Comparison of ENCODE assay signal across 19 cellular contexts in genomic region chr2:68747413-68747812, GRCh38. TPM values are rescaled to one million over a fixed set of nuclear protein-coding genes. Genes with fewer than 3 reads are reported as not detected.
A peak's percentile ranks its signal among the peaks of the same experiment; 100 is the strongest.
DNase-seq lines count a peak whose midpoint lies in the region; ATAC-seq, FAIRE-seq and TF ChIP-seq lines count a peak whose summit lies in the region.
"Had no signal": no experiment of that assay in that cellular context is flagged by ENCODE, and none has a peak within 500 bp of the region (broad histone marks: within the 10 kb centered on the region; RNA-seq: fewer than 3 reads in every experiment).

No MANE protein-coding gene starts in this region.

- TF ChIP-seq CTCF in natural killer cell (IDR thresholded peaks at IDR 0.05) (no peak), endodermal cell (conservative IDR thresholded peaks at IDR 0.05) (no peak), pancreas (IDR thresholded peaks at IDR 0.05) (no peak)

- FAIRE-seq in pancreas (lab: Jason Lieb, UNC): no peak

- H3K4me3 Mint-ChIP-seq in natural killer cell treated with Interleukin-12 subunit alpha and Interleukin-12 subunit beta and Interleukin-15 and Interleukin-18, amount 100 ng/mL, for 72 hours: no peak overlapping the region
- H3K4me3 Mint-ChIP-seq in natural killer cell: no peak overlapping the region
- peak overlapping the region in 2 of 3 donors; percentile 2 to 18 for H3K4me3 Mint-ChIP-seq in T-cell
- H3K4me3 Mint-ChIP-seq in dendritic cell treated with granulocyte-macrophage colony-stimulating factor and Interleukin-4, amounts not matched to agents 40 ng/mL and 50 ng/mL, for 4 days: no peak overlapping the region
- peak overlapping the region; percentile 7 to 13 for H3K4me3 Mint-ChIP-seq in stimulated activated naive B cell treated with anti-CD40 and anti-IgM and Interleukin-4, amounts not matched to agents 10 μg/mL and 1 μg/mL and 100 μg/mL, for 72 hours
- H3K4me3 Mint-ChIP-seq in endodermal cell: no peak overlapping the region

- ATAC-seq in natural killer cell treated with Interleukin-12 subunit alpha and Interleukin-12 subunit beta and Interleukin-15 and Interleukin-18, amount 100 ng/mL, for 72 hours: no peak
- ATAC-seq in natural killer cell (no peak), T-cell (replicated peaks in 1 of 4) (no peak), pancreas (no peak)
- ATAC-seq in stimulated activated naive B cell treated with anti-CD40 and anti-IgM and Interleukin-4, amounts not matched to agents 10 μg/mL and 1 μg/mL and 100 μg/mL, for 72 hours (replicated peaks): no peak
- ATAC-seq: activated CD4-positive, CD25-positive, alpha-beta regulatory T cell treated with anti-CD3 and anti-CD28 coated beads, Interleukin-2, amount 50 U/mL, for 24 hours; body of pancreas; esophagus mucosa had no signal

- H3K36me3 ChIP-seq in endodermal cell (ENCODE audit: control insufficient read depth, insufficient read depth, low read length): no peaks in the 10 kb centered on the region
- H3K36me3 ChIP-seq in pancreas: no peaks in the 10 kb centered on the region
- H3K36me3 ChIP-seq: HAP-1, suprapubic skin had no signal

- no peak overlapping the region for H3K27ac ChIP-seq in endodermal cell (ENCODE audit: low read depth, low read length)
- H3K27ac ChIP-seq in pancreas: no peak overlapping the region
- H3K27ac ChIP-seq: body of pancreas, suprapubic skin had no signal

- 89 to 97% methylated on average over 4 to 6 of the region's 6 CpGs for WGBS in endodermal cell (ENCODE audit: insufficient coverage in 1 of 2, insufficient read length in 1 of 2), 2 experiments
- 69 to 74% methylated on average over 6 of the region's 6 CpGs for WGBS in pancreas, 2 donors

- CTCF ChIA-PET in T-cell (lab: Charles Lee): interaction anchor here in 1 of 2 donors (0.8 to 1.7 kb wide), 3 partner anchors 10 to 38 kb away, joined by 7 to 8 read pairs (median 8); no protein-coding TSS in a partner anchor

- H3K36me3 Mint-ChIP-seq in natural killer cell treated with Interleukin-12 subunit alpha and Interleukin-12 subunit beta and Interleukin-15 and Interleukin-18, amount 100 ng/mL, for 72 hours: peaks cover 24% of the 10 kb centered on the region
- H3K36me3 Mint-ChIP-seq in natural killer cell (no peaks in the 10 kb centered on the region), T-cell (peaks cover 39% of the 10 kb centered on the region), endodermal cell (ENCODE audit: low read depth) (no peaks in the 10 kb centered on the region)
- H3K36me3 Mint-ChIP-seq in dendritic cell treated with granulocyte-macrophage colony-stimulating factor and Interleukin-4, amounts not matched to agents 40 ng/mL and 50 ng/mL, for 4 days (ENCODE audit: low read depth): peaks cover 94% of the 10 kb centered on the region
- H3K36me3 Mint-ChIP-seq in stimulated activated naive B cell treated with anti-CD40 and anti-IgM and Interleukin-4, amounts not matched to agents 10 μg/mL and 1 μg/mL and 100 μg/mL, for 72 hours: peaks cover 61 to 76% of the 10 kb centered on the region in 2 donors

- H3K27ac Mint-ChIP-seq in natural killer cell treated with Interleukin-12 subunit alpha and Interleukin-12 subunit beta and Interleukin-15 and Interleukin-18, amount 100 ng/mL, for 72 hours: peak overlapping the region; percentile 56 to 63
- H3K27ac Mint-ChIP-seq in natural killer cell: no peak overlapping the region
- H3K27ac Mint-ChIP-seq in T-cell: peak overlapping the region; percentile 85 to 94
- H3K27ac Mint-ChIP-seq in dendritic cell treated with granulocyte-macrophage colony-stimulating factor and Interleukin-4, amounts not matched to agents 40 ng/mL and 50 ng/mL, for 4 days: peak overlapping the region; percentile 78
- peak overlapping the region; percentile 5 for H3K27ac Mint-ChIP-seq in stimulated activated naive B cell treated with anti-CD40 and anti-IgM and Interleukin-4, amounts not matched to agents 10 μg/mL and 1 μg/mL and 100 μg/mL, for 72 hours
- no peak overlapping the region for H3K27ac Mint-ChIP-seq in endodermal cell

- intact Hi-C loops in natural killer cell (cut with micrococcal nuclease): no loop called here
- intact Hi-C loops in dendritic cell treated with granulocyte-macrophage colony-stimulating factor and Interleukin-4, amounts not matched to agents 40 ng/mL and 50 ng/mL, for 4 days (cut with micrococcal nuclease): loop anchor here (10.0 kb wide), 1 partner anchor 283 kb away; the partner anchor contains the start of genes APLF and FBXO48
- intact Hi-C loops in pancreas (cut with DNase I): loop anchor here in 2 of 3 donors (5.0 to 10.0 kb wide), 2 partner anchors 175 to 177 kb away; no protein-coding TSS in a partner anchor

- no peak for DNase-seq in natural killer cell treated with Interleukin-12 subunit alpha and Interleukin-12 subunit beta and Interleukin-15 and Interleukin-18, amount 100 ng/mL, for 72 hours (ENCODE audit: low spot score)
- DNase-seq in natural killer cell (no peak), T-cell (no peak), endodermal cell (no peak), pancreas (no peak), SW480 (ENCODE audit: low spot score) (no peak)
- DNase-seq in stimulated activated naive B cell treated with anti-CD40 and anti-IgM and Interleukin-4, amounts not matched to agents 10 μg/mL and 1 μg/mL and 100 μg/mL, for 72 hours: no peak
- DNase-seq: activated effector memory CD4-positive, alpha-beta T cell treated with anti-CD3 and anti-CD28 coated beads, Interleukin-2, amount 50 U/mL, for 16 hours; AML-193; body of pancreas; dermis blood vessel endothelial cell; DMS153; NCI-H1105 treated with DMSO at 0.1 percent for 48 hours; NCI-H748 treated with DMSO at 0.1 percent for 48 hours had no signal

- H3K9ac ChIP-seq in endodermal cell (ENCODE audit: extremely low read depth, low read length, poor library complexity, severe bottlenecking): no peak overlapping the region

- no peaks in the 10 kb centered on the region for H3K27me3 ChIP-seq in endodermal cell (ENCODE audit: control insufficient read depth, insufficient read depth, low read length, poor library complexity, severe bottlenecking)
- H3K27me3 ChIP-seq in pancreas: no peaks in the 10 kb centered on the region
- H3K27me3 ChIP-seq: body of pancreas, suprapubic skin had no signal

- H3K4me1 Mint-ChIP-seq in natural killer cell treated with Interleukin-12 subunit alpha and Interleukin-12 subunit beta and Interleukin-15 and Interleukin-18, amount 100 ng/mL, for 72 hours (ENCODE audit: low read depth in 2 of 2): peaks cover 68 to 81% of the 10 kb centered on the region in 2 donors
- peaks cover 33 to 40% of the 10 kb centered on the region in 2 donors for H3K4me1 Mint-ChIP-seq in natural killer cell
- peaks cover 83 to 95% (median 93%) of the 10 kb centered on the region in 3 donors for H3K4me1 Mint-ChIP-seq in T-cell
- H3K4me1 Mint-ChIP-seq in dendritic cell treated with granulocyte-macrophage colony-stimulating factor and Interleukin-4, amounts not matched to agents 40 ng/mL and 50 ng/mL, for 4 days (ENCODE audit: low read depth): peaks cover 93% of the 10 kb centered on the region
- peaks cover 71 to 91% of the 10 kb centered on the region in 2 donors for H3K4me1 Mint-ChIP-seq in stimulated activated naive B cell treated with anti-CD40 and anti-IgM and Interleukin-4, amounts not matched to agents 10 μg/mL and 1 μg/mL and 100 μg/mL, for 72 hours
- H3K4me1 Mint-ChIP-seq in endodermal cell: peaks cover 4% of the 10 kb centered on the region

- no peaks in the 10 kb centered on the region for H3K9me3 Mint-ChIP-seq in natural killer cell treated with Interleukin-12 subunit alpha and Interleukin-12 subunit beta and Interleukin-15 and Interleukin-18, amount 100 ng/mL, for 72 hours
- no peaks in the 10 kb centered on the region for H3K9me3 Mint-ChIP-seq in natural killer cell
- no peaks in the 10 kb centered on the region for H3K9me3 Mint-ChIP-seq in T-cell
- H3K9me3 Mint-ChIP-seq in dendritic cell treated with granulocyte-macrophage colony-stimulating factor and Interleukin-4, amounts not matched to agents 40 ng/mL and 50 ng/mL, for 4 days: no peaks in the 10 kb centered on the region
- peaks cover 0 to 6% of the 10 kb centered on the region in 2 donors for H3K9me3 Mint-ChIP-seq in stimulated activated naive B cell treated with anti-CD40 and anti-IgM and Interleukin-4, amounts not matched to agents 10 μg/mL and 1 μg/mL and 100 μg/mL, for 72 hours
- no peaks in the 10 kb centered on the region for H3K9me3 Mint-ChIP-seq in endodermal cell

- H3K9me3 ChIP-seq in endodermal cell (ENCODE audit: control insufficient read depth, low read length) (no peaks in the 10 kb centered on the region), pancreas (no peaks in the 10 kb centered on the region)
- H3K9me3 ChIP-seq: body of pancreas, HAP-1, suprapubic skin had no signal

- H3K4me1 ChIP-seq in endodermal cell (ENCODE audit: control insufficient read depth, insufficient read depth, low read length): no peaks in the 10 kb centered on the region
- H3K4me1 ChIP-seq in pancreas: no peaks in the 10 kb centered on the region

- H3K4me3 ChIP-seq in endodermal cell (ENCODE audit: low read length) (no peak overlapping the region), pancreas (no peak overlapping the region)
- H3K4me3 ChIP-seq: body of pancreas, HAP-1, suprapubic skin had no signal

- POLR2A ChIA-PET in T-cell (lab: Charles Lee): no interaction called here

- peaks cover 0 to 4% of the 10 kb centered on the region in 2 donors for H3K27me3 Mint-ChIP-seq in natural killer cell treated with Interleukin-12 subunit alpha and Interleukin-12 subunit beta and Interleukin-15 and Interleukin-18, amount 100 ng/mL, for 72 hours
- H3K27me3 Mint-ChIP-seq in natural killer cell (ENCODE audit: low read depth in 2 of 2): no peaks in the 10 kb centered on the region
- no peaks in the 10 kb centered on the region for H3K27me3 Mint-ChIP-seq in T-cell
- H3K27me3 Mint-ChIP-seq in dendritic cell treated with granulocyte-macrophage colony-stimulating factor and Interleukin-4, amounts not matched to agents 40 ng/mL and 50 ng/mL, for 4 days: no peaks in the 10 kb centered on the region
- H3K27me3 Mint-ChIP-seq in stimulated activated naive B cell treated with anti-CD40 and anti-IgM and Interleukin-4, amounts not matched to agents 10 μg/mL and 1 μg/mL and 100 μg/mL, for 72 hours: no peaks in the 10 kb centered on the region
- H3K27me3 Mint-ChIP-seq in endodermal cell (ENCODE audit: insufficient read depth): peaks cover 2% of the 10 kb centered on the region

RNA-seq across cellular contexts. Expression of gene ARHGAP25, which starts 12.8 kb away (rescaled TPM):
- 100 to 1,000 TPM; 121 to 170 TPM for total RNA-seq in natural killer cell treated with Interleukin-12 subunit alpha and Interleukin-12 subunit beta and Interleukin-15 and Interleukin-18, amount 100 ng/mL, for 72 hours
- total RNA-seq in natural killer cell: 100 to 1,000 TPM; 122 to 180 (median 155) TPM
- 100 to 1,000 TPM; 103 to 134 (median 123) TPM for total RNA-seq in T-cell
- total RNA-seq in endodermal cell: 1 to 10 TPM in 1 of 2 donors, under 1 TPM in 1; 0.82 to 2.6 TPM
- polyA plus RNA-seq in endodermal cell (2013, experiment 1 of 2): 1.6 TPM
- polyA plus RNA-seq in endodermal cell (2013, experiment 2 of 2): 1.6 TPM
- 1 to 10 TPM; 1.4 to 8.4 (median 2.0) TPM for total RNA-seq in pancreas
- polyA plus RNA-seq in pancreas: 1 to 10 TPM; 1.4 to 3.6 TPM

Comparison
In these comparisons a context has a peak if more than half of its experiments do, and no peak if none do; other contexts are left out.
1. H3K27ac Mint-ChIP-seq: peak in natural killer cell treated with Interleukin-12 subunit alpha and Interleukin-12 subunit beta and Interleukin-15 and Interleukin-18, amount 100 ng/mL, for 72 hours (2 of 2), T-cell (2 of 2), dendritic cell treated with granulocyte-macrophage colony-stimulating factor and Interleukin-4, amounts not matched to agents 40 ng/mL and 50 ng/mL, for 4 days (single experiment) and stimulated activated naive B cell treated with anti-CD40 and anti-IgM and Interleukin-4, amounts not matched to agents 10 μg/mL and 1 μg/mL and 100 μg/mL, for 72 hours (single experiment); none in natural killer cell (0 of 2) and endodermal cell (single experiment).
2. H3K4me3 Mint-ChIP-seq: peak in T-cell (2 of 3) and stimulated activated naive B cell treated with anti-CD40 and anti-IgM and Interleukin-4, amounts not matched to agents 10 μg/mL and 1 μg/mL and 100 μg/mL, for 72 hours (2 of 2); none in natural killer cell treated with Interleukin-12 subunit alpha and Interleukin-12 subunit beta and Interleukin-15 and Interleukin-18, amount 100 ng/mL, for 72 hours (single experiment), natural killer cell (single experiment), dendritic cell treated with granulocyte-macrophage colony-stimulating factor and Interleukin-4, amounts not matched to agents 40 ng/mL and 50 ng/mL, for 4 days (single experiment) and endodermal cell (single experiment).
3. RNA of gene ARHGAP25, which starts 12.8 kb away (total RNA-seq): 121 to 170 TPM in natural killer cell treated with Interleukin-12 subunit alpha and Interleukin-12 subunit beta and Interleukin-15 and Interleukin-18, amount 100 ng/mL, for 72 hours, 122 to 180 TPM in natural killer cell and 103 to 134 TPM in T-cell; 0.82 to 2.6 TPM in endodermal cell and 1.4 to 8.4 TPM in pancreas; every median in the first group is over 10 times any median in the second.